Comparison of ENCODE assay signal across 19 cellular contexts in genomic region chr6:37612475-37612874, GRCh38.
A peak's percentile ranks its signal among the peaks of the same experiment; 100 is the strongest.
DNase-seq lines count a peak whose midpoint lies in the region; ATAC-seq and TF ChIP-seq lines count a peak whose summit lies in the region.
"Had no signal": no experiment of that assay in that cellular context is flagged by ENCODE, and none has a peak within 500 bp of the region (broad histone marks: within the 10 kb centered on the region; RNA-seq: fewer than 3 reads in every experiment).

No MANE protein-coding gene starts in this region.

- H2BK120ac ChIP-seq in IMR-90 (ENCODE audit: low read depth, low read length), result no peak overlapping the region

- no peak overlapping the region for H2BK15ac ChIP-seq in IMR-90 (ENCODE audit: low read depth, low read length)

- BruUV-seq in IMR-90 (replicated peaks; lab: Mats Ljungman, UMichigan), result no TSS peak

- no peak overlapping the region for H2AK5ac ChIP-seq in IMR-90 (ENCODE audit: low read depth, low read length)

- no peak for TF ChIP-seq RAD21 in IMR-90 (IDR thresholded peaks at IDR 0.05; ENCODE audit: low read length)

- H4K20me1 ChIP-seq in IMR-90 (ENCODE audit: insufficient read depth, low read length) (no peaks in the 10 kb centered on the region), neural progenitor cell (ENCODE audit: low read depth) (no peaks in the 10 kb centered on the region)
- H4K20me1 ChIP-seq: BLaER1 treated with 17β-estradiol and CSF1 and Interleukin-3, amounts not matched to agents 10 nM and 100 nM had no signal

- no peak overlapping the region for H2AFZ ChIP-seq in IMR-90 (replicated peaks; ENCODE audit: low read length, poor library complexity)
- H2AFZ ChIP-seq in neural progenitor cell (replicated peaks), result no peak overlapping the region

- H3K4me3 Mint-ChIP-seq in neural progenitor cell, result no peak overlapping the region

- H4K91ac ChIP-seq in IMR-90 (ENCODE audit: insufficient read depth, low read depth, low read length), result no peak overlapping the region

- H3K36me3 Mint-ChIP-seq in neural progenitor cell, result no peaks in the 10 kb centered on the region

- H4K5ac ChIP-seq in IMR-90 (ENCODE audit: low read depth, low read length), result no peak overlapping the region

- H2AK9ac ChIP-seq in IMR-90 (replicated peaks; ENCODE audit: low read depth, low read length, poor library complexity), result no peak overlapping the region

- no peak overlapping the region for H3K27ac ChIP-seq in IMR-90 (ENCODE audit: insufficient read depth, low read length)
- H3K27ac ChIP-seq in neural progenitor cell, result no peak overlapping the region
- H3K27ac ChIP-seq: BLaER1 treated with 17β-estradiol and CSF1 and Interleukin-3, amounts not matched to agents 10 nM and 100 nM; HL-60; KMS-11 had no signal

- intact Hi-C loops in IMR-90 (cut with micrococcal nuclease), result no loop called here

- no peak overlapping the region for H3K18ac ChIP-seq in IMR-90 (ENCODE audit: low read depth, low read length)

- H4K8ac ChIP-seq in IMR-90 (ENCODE audit: low read depth in 2 of 2, low read length in 2 of 2), result no peak overlapping the region

- no peaks in the 10 kb centered on the region for H3K79me2 ChIP-seq in neural progenitor cell (ENCODE audit: low read depth)

- H2BK20ac ChIP-seq in IMR-90 (ENCODE audit: low read depth, low read length), result no peak overlapping the region

- no peak overlapping the region for H3K27ac Mint-ChIP-seq in neural progenitor cell

- H3K36me3 ChIP-seq in IMR-90 (ENCODE audit: control insufficient read depth, insufficient read depth, low read length) (no peaks in the 10 kb centered on the region), neural progenitor cell (no peaks in the 10 kb centered on the region)
- H3K36me3 ChIP-seq: BLaER1 treated with 17β-estradiol and CSF1 and Interleukin-3, amounts not matched to agents 10 nM and 100 nM had no signal

- no peak overlapping the region for H2BK5ac ChIP-seq in IMR-90 (ENCODE audit: low read depth, low read length, poor library complexity, severe bottlenecking)

- H3K4me1 Mint-ChIP-seq in neural progenitor cell, result peaks cover 17% of the 10 kb centered on the region

- H3K27me3 ChIP-seq in IMR-90 (ENCODE audit: control insufficient read depth, insufficient read depth, low read length) (peaks cover 19% of the 10 kb centered on the region), neural progenitor cell (no peaks in the 10 kb centered on the region)
- H3K27me3 ChIP-seq: BLaER1 treated with 17β-estradiol and CSF1 and Interleukin-3, amounts not matched to agents 10 nM and 100 nM had no signal

- dilution Hi-C loops in IMR-90 (cut with HindIII; ENCODE audit: low sequenced_read_pairs, unreplicated experiment), result no loop called here

- no peaks in the 10 kb centered on the region for H3K79me1 ChIP-seq in IMR-90 (ENCODE audit: low read depth in 1 of 2, low read length in 2 of 2)

- H3K4me3 ChIP-seq in IMR-90 (ENCODE audit: insufficient read depth, low read depth, low read length) (no peak overlapping the region), neural progenitor cell (no peak overlapping the region)
- H3K4me3 ChIP-seq: BLaER1 treated with 17β-estradiol and CSF1 and Interleukin-3, amounts not matched to agents 10 nM and 100 nM; GM12878 had no signal

- in situ Hi-C loops in IMR-90 (cut with MboI; ENCODE audit: low sequenced_read_pairs), result no loop called here

- no peak overlapping the region for H3K4me2 ChIP-seq in IMR-90 (ENCODE audit: low read depth, low read length)
- no peak overlapping the region for H3K4me2 ChIP-seq in neural progenitor cell
- H3K4me2 ChIP-seq: BLaER1 treated with 17β-estradiol and CSF1 and Interleukin-3, amounts not matched to agents 10 nM and 100 nM; KMS-11 had no signal

- POLR2A ChIA-PET in IMR-90 (lab: Charles Lee; ENCODE audit: unreplicated experiment), result no interaction called here

- H3K56ac ChIP-seq in IMR-90 (ENCODE audit: extremely low read depth, insufficient read depth, low read length), result no peak overlapping the region

- H3K9me1 ChIP-seq in IMR-90 (ENCODE audit: insufficient read depth, low read length), result peaks cover 4% of the 10 kb centered on the region; the same call in 1 of the 2 replicates

- no CpG with 5 or more reads among the region's 3 CpGs for WGBS in IMR-90 (ENCODE audit: extremely low coverage in 2 of 2, insufficient read length in 1 of 2), 2 experiments

- H3K27me3 Mint-ChIP-seq in neural progenitor cell (ENCODE audit: insufficient read depth, low read depth), result peaks cover 2% of the 10 kb centered on the region

- no peak overlapping the region for H3K23ac ChIP-seq in IMR-90 (ENCODE audit: low read depth, low read length)

- H3K4me1 ChIP-seq in IMR-90 (ENCODE audit: control insufficient read depth, insufficient read depth, low read length), result peaks cover 5% of the 10 kb centered on the region
- peaks cover 6% of the 10 kb centered on the region for H3K4me1 ChIP-seq in neural progenitor cell

- TF ChIP-seq POLR2A in IMR-90 (IDR thresholded peaks at IDR 0.05; ENCODE audit: low read depth, low read length), result no peak

- CTCF ChIA-PET in IMR-90 (lab: Yijun Ruan, JAX), result no interaction called here

- peak; percentile 66; the same call in 1 of the 2 replicates for ATAC-seq in IMR-90 (ENCODE audit: low read depth)
- ATAC-seq: GM12878 had no signal

- no peaks in the 10 kb centered on the region for H3K9me3 Mint-ChIP-seq in neural progenitor cell

- TF ChIP-seq CTCF in IMR-90 (conservative IDR thresholded peaks at IDR 0.05; ENCODE audit: low read depth, low read length) (no peak), neural progenitor cell (IDR thresholded peaks at IDR 0.05) (no peak)

- H3K4ac ChIP-seq in IMR-90 (ENCODE audit: low read depth, low read length), result no peak overlapping the region

- DNase-seq in GM03348 (ENCODE audit: low spot score) (peak; percentile 34), IMR-90 (peak; percentile 37), astrocyte of the hippocampus (ENCODE audit: low read depth, low spot score) (peak; percentile 36), kidney tubule cell (ENCODE audit: low spot score) (peak; percentile 24), NCI-H128 (lab: John Stamatoyannopoulos, UW; ENCODE audit: unreplicated experiment) (no peak), NCI-H510A treated with DMSO at 0.1 percent for 48 hours (lab: John Stamatoyannopoulos, UW) (no peak), neural progenitor cell (ENCODE audit: low spot score) (no peak)
- no peak for DNase-seq in stimulated activated CD4-positive, alpha-beta T cell treated with anti-CD3 and anti-CD28 coated beads, Interleukin-2, amount 100 ng/mL, for 48 hours
- DNase-seq: DMS153, MM.1S, NCI-H1417, NCI-H1930, NCI-H2171 treated with DMSO at 0.1 percent for 48 hours, NCI-H524, T-helper 1 cell had no signal

- H3K9ac ChIP-seq in IMR-90 (ENCODE audit: low read depth, low read length), result no peak overlapping the region
- H3K9ac ChIP-seq in neural progenitor cell, result no peak overlapping the region
- H3K9ac ChIP-seq: BLaER1 treated with 17β-estradiol and CSF1 and Interleukin-3, amounts not matched to agents 10 nM and 100 nM; KMS-11 had no signal

- no peak overlapping the region for H3K14ac ChIP-seq in IMR-90 (replicated peaks; ENCODE audit: low read depth, low read length)

- peaks cover 11% of the 10 kb centered on the region for H3F3A ChIP-seq in neural progenitor cell (ENCODE audit: low read depth)

- no peaks in the 10 kb centered on the region for H3K9me3 ChIP-seq in IMR-90 (ENCODE audit: control insufficient read depth, insufficient read depth, low read length)
- H3K9me3 ChIP-seq in neural progenitor cell (ENCODE audit: low read depth), result no peaks in the 10 kb centered on the region
- H3K9me3 ChIP-seq: BLaER1 treated with 17β-estradiol and CSF1 and Interleukin-3, amounts not matched to agents 10 nM and 100 nM had no signal

TF ChIP-seq in IMR-90, 13 proteins besides CTCF, POLR2A, EP300 and RAD21:
- TF ChIP-seq FOS (IDR thresholded peaks at IDR 0.05; ENCODE audit: low read depth, low read length) (no peak), RFX5 (IDR thresholded peaks at IDR 0.05; ENCODE audit: low read depth, low read length) (no peak), NFE2L2 (IDR thresholded peaks at IDR 0.05; ENCODE audit: low read depth, low read length) (no peak), MXI1 (IDR thresholded peaks at IDR 0.05; ENCODE audit: borderline replicate concordance, low read depth, low read length) (no peak), RCOR1 (IDR thresholded peaks at IDR 0.05; ENCODE audit: insufficient replicate concordance, low read length) (no peak), CEBPB (IDR thresholded peaks at IDR 0.05; ENCODE audit: low read depth, low read length) (no peak), MAFK (IDR thresholded peaks at IDR 0.05; ENCODE audit: low read depth, low read length) (no peak), BHLHE40 (IDR thresholded peaks at IDR 0.05; ENCODE audit: low read depth, low read length) (no peak), MAZ (IDR thresholded peaks at IDR 0.05; ENCODE audit: borderline replicate concordance, low read depth, low read length) (no peak), SMC3 (IDR thresholded peaks at IDR 0.05; ENCODE audit: low read depth, low read length) (no peak), ELK1 (IDR thresholded peaks at IDR 0.05; ENCODE audit: borderline replicate concordance, low read depth, low read length) (no peak), CHD1 (IDR thresholded peaks at IDR 0.05; ENCODE audit: low read depth, low read length) (no peak)
- TF ChIP-seq, protein P1, sequence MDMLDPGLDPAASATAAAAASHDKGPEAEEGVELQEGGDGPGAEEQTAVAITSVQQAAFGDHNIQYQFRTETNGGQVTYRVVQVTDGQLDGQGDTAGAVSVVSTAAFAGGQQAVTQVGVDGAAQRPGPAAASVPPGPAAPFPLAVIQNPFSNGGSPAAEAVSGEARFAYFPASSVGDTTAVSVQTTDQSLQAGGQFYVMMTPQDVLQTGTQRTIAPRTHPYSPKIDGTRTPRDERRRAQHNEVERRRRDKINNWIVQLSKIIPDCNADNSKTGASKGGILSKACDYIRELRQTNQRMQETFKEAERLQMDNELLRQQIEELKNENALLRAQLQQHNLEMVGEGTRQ (IDR thresholded peaks at IDR 0.05; ENCODE audit: low read depth, low read length), result no peak

Comparison
In these comparisons a context has a peak if more than half of its experiments do, and no peak if none do; other contexts are left out.
1. DNase-seq: peak in GM03348 (single experiment), IMR-90 (single experiment), astrocyte of the hippocampus (single experiment) and kidney tubule cell (single experiment); none in NCI-H128 (single experiment), NCI-H510A treated with DMSO at 0.1 percent for 48 hours (single experiment), neural progenitor cell (single experiment) and stimulated activated CD4-positive, alpha-beta T cell treated with anti-CD3 and anti-CD28 coated beads, Interleukin-2, amount 100 ng/mL, for 48 hours (0 of 2).